Comparison of ENCODE assay signal across 11 cellular contexts in the genomic region with DNA sequence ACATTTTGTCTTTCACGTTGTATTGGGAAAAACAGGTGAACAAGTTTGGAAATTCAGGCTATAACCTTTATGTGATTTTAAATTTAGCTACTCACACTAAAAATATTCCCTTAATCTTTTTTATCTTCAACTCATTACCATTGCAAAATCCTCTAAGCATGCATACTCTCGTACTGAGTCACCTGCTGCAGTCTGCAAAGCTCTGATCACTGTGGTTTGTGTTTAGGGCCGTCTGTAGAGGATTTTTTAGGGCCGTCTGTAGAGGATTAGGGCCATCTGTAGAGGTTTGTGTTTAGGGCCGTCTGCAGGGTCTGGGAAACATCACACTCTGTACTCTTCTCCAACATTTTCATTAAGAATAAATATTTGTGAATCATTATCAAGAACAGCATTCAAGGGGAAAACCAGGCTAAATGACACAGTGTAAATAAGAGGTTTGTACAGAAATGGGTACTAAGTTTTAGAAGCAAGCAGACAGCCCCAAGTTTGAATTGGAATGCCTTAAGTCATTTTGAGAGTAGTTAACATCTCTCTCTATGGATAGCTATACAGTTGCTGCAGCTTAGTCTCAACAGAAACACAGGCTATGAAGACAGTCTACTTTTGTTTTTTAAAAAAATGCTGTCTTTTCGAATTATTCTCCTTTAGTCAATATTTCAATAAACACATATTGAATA.
A peak's percentile ranks its signal among the peaks of the same experiment; 100 is the strongest.
DNase-seq lines count a peak whose midpoint lies in the region; FAIRE-seq and TF ChIP-seq lines count a peak whose summit lies in the region.
"Had no signal": no experiment of that assay in that cellular context is flagged by ENCODE, and none has a peak within 500 bp of the region (broad histone marks: within the 10 kb centered on the region; RNA-seq: fewer than 3 reads in every experiment).

No MANE protein-coding gene starts in this region.

- TF ChIP-seq CTCF in MCF 10A (IDR thresholded peaks at IDR 0.05; ENCODE audit: unreplicated experiment) (no peak), breast epithelium (IDR thresholded peaks at IDR 0.05) (no peak)

- no peaks in the 10 kb centered on the region for H3K36me3 Mint-ChIP-seq in MCF 10A (ENCODE audit: insufficient read depth, unreplicated experiment)

- H3K27me3 Mint-ChIP-seq in MCF 10A (ENCODE audit: insufficient read depth, unreplicated experiment): peaks cover 27% of the 10 kb centered on the region

- no peak overlapping the region for H3K27ac Mint-ChIP-seq in MCF 10A (ENCODE audit: low read depth, unreplicated experiment)
- H3K27ac Mint-ChIP-seq: B cell had no signal

- CTCF ChIA-PET in MCF 10A (lab: Yijun Ruan, JAX): interaction anchor here (0.6 to 1.3 kb wide), 2 partner anchors 16 to 146 kb away, joined by 3 to 4 read pairs; no protein-coding TSS in a partner anchor

- H3K4me1 Mint-ChIP-seq in MCF 10A (ENCODE audit: insufficient read depth, unreplicated experiment): peaks cover 15% of the 10 kb centered on the region
- H3K4me1 Mint-ChIP-seq: B cell had no signal

- FAIRE-seq in urothelium cell line (lab: Jason Lieb, UNC) (no peak), GM12891 (lab: Jason Lieb, UNC) (no peak)
- FAIRE-seq: K562 had no signal

- POLR2A ChIA-PET in MCF 10A (lab: Yijun Ruan, JAX): interaction anchor here (0.6 to 1.4 kb wide), 8 partner anchors 10 to 756 kb away, joined by 3 to 6 read pairs (median 3); a partner anchor contains a TSS

- intact Hi-C loops in MCF 10A (cut with micrococcal nuclease): no loop called here
- intact Hi-C loops in breast epithelium (cut with DNase I; ENCODE audit: low total_unique reads): no loop called here

- no peaks in the 10 kb centered on the region for H3K9me3 Mint-ChIP-seq in MCF 10A (ENCODE audit: unreplicated experiment)

- H3K27ac ChIP-seq in breast epithelium: no peak overlapping the region
- H3K27ac ChIP-seq: neutrophil had no signal

- no TSS peak for BruUV-seq in MCF 10A (replicated peaks; lab: Mats Ljungman, UMichigan)

- DNase-seq in MCF 10A (ENCODE audit: unreplicated experiment) (peak; percentile 66), breast epithelium (ENCODE audit: low spot score in 2 of 2) (no peak), NCI-H524 treated with DMSO at 0.1 percent for 48 hours (lab: John Stamatoyannopoulos, UW) (peak; percentile 54), fibroblast of the conjunctiva (ENCODE audit: low read depth) (peak; percentile 78), urothelium cell line (ENCODE audit: low spot score) (peak; percentile 71), GM12891 (ENCODE audit: insufficient read length, low spot score) (no peak), HAP-1 (ENCODE audit: low spot score in 2 of 2) (no peak)
- DNase-seq in activated CD8-positive, alpha-beta memory T cell treated with anti-CD3 and anti-CD28 coated beads, Interleukin-2, amount 50 U/mL, for 48 hours: no peak

- H3K4me3 Mint-ChIP-seq in MCF 10A (ENCODE audit: unreplicated experiment): no peak overlapping the region
- H3K4me3 Mint-ChIP-seq: B cell had no signal

- no peak overlapping the region for H3K4me3 ChIP-seq in breast epithelium
- no peak overlapping the region for H3K4me3 ChIP-seq in HAP-1
- H3K4me3 ChIP-seq: K562 had no signal

- TF ChIP-seq POLR2A in breast epithelium (IDR thresholded peaks at IDR 0.05) (no peak), GM12891 (IDR thresholded peaks at IDR 0.05; ENCODE audit: low read depth, low read length) (no peak)

- H3K36me3 ChIP-seq in breast epithelium: no peaks in the 10 kb centered on the region
- no peaks in the 10 kb centered on the region for H3K36me3 ChIP-seq in HAP-1 (replicated peaks)
- H3K36me3 ChIP-seq: neutrophil had no signal

- no peaks in the 10 kb centered on the region for H3K4me1 ChIP-seq in breast epithelium
- H3K4me1 ChIP-seq in HAP-1: peaks cover 8% of the 10 kb centered on the region

- H3K9me3 ChIP-seq in breast epithelium: no peaks in the 10 kb centered on the region
- no peaks in the 10 kb centered on the region for H3K9me3 ChIP-seq in HAP-1
- H3K9me3 ChIP-seq: neutrophil had no signal

- H3K27me3 ChIP-seq in breast epithelium (no peaks in the 10 kb centered on the region), HAP-1 (ENCODE audit: low read depth) (no peaks in the 10 kb centered on the region)
- H3K27me3 ChIP-seq: neutrophil had no signal

- in situ Hi-C loops in HAP-1 (cut with MboI; ENCODE audit: low sequenced_read_pairs): no loop called here

TF ChIP-seq in GM12891, 5 proteins besides CTCF, POLR2A, EP300 and RAD21:
- TF ChIP-seq POLR2AphosphoS5 (IDR thresholded peaks at IDR 0.05; ENCODE audit: low read depth, low read length): no peak
- no peak for TF ChIP-seq SPI1 (IDR thresholded peaks at IDR 0.05; ENCODE audit: low read depth, low read length)
- TF ChIP-seq TAF1 (IDR thresholded peaks at IDR 0.05; ENCODE audit: low read depth, low read length): no peak
- no peak for TF ChIP-seq POU2F2 (IDR thresholded peaks at IDR 0.05; ENCODE audit: low read depth, low read length)
- no peak for TF ChIP-seq PAX5 (IDR thresholded peaks at IDR 0.05; ENCODE audit: insufficient read depth, low read length, severe bottlenecking)

Comparison
In these comparisons a context has a peak if more than half of its experiments do, and no peak if none do; other contexts are left out.
1. DNase-seq: peak in MCF 10A (single experiment), NCI-H524 treated with DMSO at 0.1 percent for 48 hours (single experiment), fibroblast of the conjunctiva (single experiment) and urothelium cell line (single experiment); none in breast epithelium (0 of 2), GM12891 (single experiment), activated CD8-positive, alpha-beta memory T cell treated with anti-CD3 and anti-CD28 coated beads, Interleukin-2, amount 50 U/mL, for 48 hours (single experiment) and HAP-1 (0 of 2).